Comparison of ENCODE assay signal across 15 cellular contexts in the genomic region with DNA sequence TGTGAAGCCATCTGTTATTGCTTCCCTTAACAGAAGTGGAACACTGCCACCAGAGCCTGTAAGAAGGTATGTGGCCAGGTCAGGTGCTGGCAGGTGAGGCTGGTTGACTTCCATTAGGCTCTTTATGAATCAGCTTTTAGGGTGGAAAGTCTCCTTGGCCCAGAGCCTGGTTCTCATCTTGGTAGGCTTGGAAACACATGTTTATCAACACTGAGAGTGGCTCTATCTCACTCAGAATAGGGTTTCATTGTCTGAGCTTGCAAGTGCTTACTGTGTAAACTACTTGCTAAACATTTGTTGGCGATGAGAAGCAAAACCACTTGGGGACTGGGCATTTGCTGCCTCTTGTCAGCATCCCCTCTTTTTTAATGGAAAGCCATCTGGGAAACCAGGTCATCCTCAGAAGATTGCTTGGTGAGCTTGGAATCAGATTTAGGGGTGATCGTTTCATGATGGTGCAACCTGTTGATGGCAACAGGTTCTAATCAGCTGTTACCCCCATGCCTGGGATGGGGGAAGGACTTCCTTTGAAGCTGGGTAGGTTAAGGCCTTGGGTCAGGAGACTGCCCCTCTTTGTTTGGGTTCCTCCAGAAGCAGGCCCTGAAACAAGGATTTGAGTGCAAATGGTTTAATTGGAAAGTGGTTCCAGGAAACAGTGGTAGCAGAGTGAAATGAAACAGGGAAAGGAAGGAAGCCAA.
DNase-seq lines count a peak whose midpoint lies in the region; ATAC-seq and TF ChIP-seq lines count a peak whose summit lies in the region.
"Had no signal": no experiment of that assay in that cellular context is flagged by ENCODE, and none has a peak within 500 bp of the region (broad histone marks: within the 10 kb centered on the region; RNA-seq: fewer than 3 reads in every experiment).

No MANE protein-coding gene starts in this region.

- H3K27ac ChIP-seq in HEK293 (ENCODE audit: extremely low read depth, low read depth, low read length) (no peak overlapping the region), esophagus muscularis mucosa (replicated peaks in 1 of 4) (peak overlapping the region; percentile 34 to 65 (median 56)), skin epidermis (peak overlapping the region in 13 of 21 experiments; percentile 9 to 74 (median 45)), Karpas-422 (ENCODE audit: low read length) (no peak overlapping the region)
- H3K27ac ChIP-seq: right atrium auricular region had no signal

- no peaks in the 10 kb centered on the region for H3K9me2 ChIP-seq in Karpas-422 (replicated peaks; ENCODE audit: insufficient read depth, low read length)

- DNase-seq in NCI-H2196 (lab: John Stamatoyannopoulos, UW; ENCODE audit: unreplicated experiment) (peak; percentile 91), esophagus muscularis mucosa (ENCODE audit: extremely low spot score) (peak; percentile 64), Karpas-422 (no peak), foreskin melanocyte (no peak)
- DNase-seq: activated B cell treated with CpG ODN at 0.5 μM for 24 hours; CD8-positive, alpha-beta T cell; H9; left colon; natural killer cell; NCI-H1694; stimulated activated naive CD8-positive, alpha-beta T cell treated with anti-CD3 and anti-CD28 coated beads, Interleukin-15, amount 100 ng/mL, for 72 hours had no signal

- H3K27me3 ChIP-seq in esophagus muscularis mucosa (no peaks in the 10 kb centered on the region), Karpas-422 (ENCODE audit: low read length) (no peaks in the 10 kb centered on the region)
- H3K27me3 ChIP-seq: right atrium auricular region had no signal

- TF ChIP-seq EP300 in esophagus muscularis mucosa (IDR thresholded peaks at IDR 0.05) = no peak

- H3K9ac ChIP-seq in Karpas-422 (ENCODE audit: low read length) = no peak overlapping the region

- no peak overlapping the region for H3K4me2 ChIP-seq in Karpas-422 (ENCODE audit: low read depth, low read length, poor library complexity, severe bottlenecking)

- H4K20me1 ChIP-seq in Karpas-422 (ENCODE audit: insufficient read depth, low read depth, low read length) = no peaks in the 10 kb centered on the region

- no peak overlapping the region for H2AFZ ChIP-seq in Karpas-422 (ENCODE audit: low read length)

- intact Hi-C loops in esophagus muscularis mucosa (cut with DNase I) = loop anchor here (10.0 kb wide), 1 partner anchor 535 kb away; no protein-coding TSS in a partner anchor

- 85% methylated on average over 2 of the region's 2 CpGs for WGBS in esophagus muscularis mucosa

- POLR2A ChIA-PET in HEK293 (lab: Yijun Ruan, JAX) = no interaction called here

- H3K9me3 ChIP-seq in HEK293 (ENCODE audit: control insufficient read depth, insufficient read depth, low read depth, low read length) (no peaks in the 10 kb centered on the region), esophagus muscularis mucosa (no peaks in the 10 kb centered on the region), Karpas-422 (ENCODE audit: low read length) (no peaks in the 10 kb centered on the region)
- H3K9me3 ChIP-seq: right atrium auricular region had no signal

- CTCF ChIA-PET in HEK293 (lab: Yijun Ruan, JAX) = no interaction called here

- no peak for ATAC-seq in HG03565 (IDR thresholded peaks at IDR 0.05; ENCODE audit: unreplicated experiment)
- ATAC-seq: CD8-positive, alpha-beta T cell; left colon; natural killer cell; stimulated activated naive CD8-positive, alpha-beta T cell treated with anti-CD3 and anti-CD28 coated beads, Interleukin-15, amount 100 ng/mL, for 72 hours had no signal

- no peaks in the 10 kb centered on the region for H3K36me3 ChIP-seq in HEK293 (ENCODE audit: control insufficient read depth in 2 of 2, insufficient read depth in 1 of 2, low read length in 2 of 2)
- no peaks in the 10 kb centered on the region for H3K36me3 ChIP-seq in esophagus muscularis mucosa
- H3K36me3 ChIP-seq in Karpas-422 (ENCODE audit: insufficient read depth, low read length) = no peaks in the 10 kb centered on the region
- H3K36me3 ChIP-seq: right atrium auricular region had no signal

- TF ChIP-seq POLR2A in esophagus muscularis mucosa (IDR thresholded peaks at IDR 0.05; ENCODE audit: low read depth) = no peak

- H3K4me1 ChIP-seq in HEK293 (ENCODE audit: control insufficient read depth, insufficient read depth, low read length) (no peaks in the 10 kb centered on the region), esophagus muscularis mucosa (peaks cover 12 to 57% (median 38%) of the 10 kb centered on the region in 4 donors), Karpas-422 (ENCODE audit: low read length) (no peaks in the 10 kb centered on the region)

- no peak for TF ChIP-seq CTCF in HEK293 (tag by site-specific recombination; IDR thresholded peaks at IDR 0.05)
- TF ChIP-seq CTCF in esophagus muscularis mucosa (IDR thresholded peaks at IDR 0.05) = no peak

- H3K79me2 ChIP-seq in Karpas-422 (ENCODE audit: low read length) = no peaks in the 10 kb centered on the region

- H3K4me3 ChIP-seq in HEK293 (ENCODE audit: low read depth, low read length) = no peak overlapping the region
- no peak overlapping the region for H3K4me3 ChIP-seq in esophagus muscularis mucosa
- no peak overlapping the region for H3K4me3 ChIP-seq in skin epidermis
- H3K4me3 ChIP-seq in Karpas-422 (ENCODE audit: low read length) = no peak overlapping the region
- H3K4me3 ChIP-seq: right atrium auricular region had no signal

TF ChIP-seq in HEK293, 187 proteins besides CTCF, POLR2A, EP300 and RAD21:
- TF ChIP-seq ZNF747 (tag by site-specific recombination; IDR thresholded peaks at IDR 0.05) (no peak), ZNF223 (tag by site-specific recombination; IDR thresholded peaks at IDR 0.05) (no peak), SCRT2 (tag by site-specific recombination; IDR thresholded peaks at IDR 0.05) (peak; percentile 62; the same call in 1 of the 2 replicates), REPIN1 (tag by site-specific recombination; IDR thresholded peaks at IDR 0.05; ENCODE audit: low read depth) (no peak), ZBTB7A (tag by site-specific recombination; IDR thresholded peaks at IDR 0.05; ENCODE audit: low read depth) (no peak), ZNF184 (tag by site-specific recombination; IDR thresholded peaks at IDR 0.05) (no peak), ZNF138 (tag by site-specific recombination; IDR thresholded peaks at IDR 0.05; ENCODE audit: borderline replicate concordance) (no peak), ZNF174 (tag by site-specific recombination; IDR thresholded peaks at IDR 0.05) (no peak), ZNF473 (tag by site-specific recombination; IDR thresholded peaks at IDR 0.05) (no peak)

Comparison
In these comparisons a context has a peak if more than half of its experiments do, and no peak if none do; other contexts are left out.
1. H3K27ac ChIP-seq: peak in esophagus muscularis mucosa (4 of 4) and skin epidermis (13 of 21); none in HEK293 (single experiment) and Karpas-422 (single experiment).
2. DNase-seq: peak in NCI-H2196 (single experiment) and esophagus muscularis mucosa (single experiment); none in Karpas-422 (single experiment) and foreskin melanocyte (single experiment).